8 cellular contexts compared by ENCODE assay signal in the genomic region with DNA sequence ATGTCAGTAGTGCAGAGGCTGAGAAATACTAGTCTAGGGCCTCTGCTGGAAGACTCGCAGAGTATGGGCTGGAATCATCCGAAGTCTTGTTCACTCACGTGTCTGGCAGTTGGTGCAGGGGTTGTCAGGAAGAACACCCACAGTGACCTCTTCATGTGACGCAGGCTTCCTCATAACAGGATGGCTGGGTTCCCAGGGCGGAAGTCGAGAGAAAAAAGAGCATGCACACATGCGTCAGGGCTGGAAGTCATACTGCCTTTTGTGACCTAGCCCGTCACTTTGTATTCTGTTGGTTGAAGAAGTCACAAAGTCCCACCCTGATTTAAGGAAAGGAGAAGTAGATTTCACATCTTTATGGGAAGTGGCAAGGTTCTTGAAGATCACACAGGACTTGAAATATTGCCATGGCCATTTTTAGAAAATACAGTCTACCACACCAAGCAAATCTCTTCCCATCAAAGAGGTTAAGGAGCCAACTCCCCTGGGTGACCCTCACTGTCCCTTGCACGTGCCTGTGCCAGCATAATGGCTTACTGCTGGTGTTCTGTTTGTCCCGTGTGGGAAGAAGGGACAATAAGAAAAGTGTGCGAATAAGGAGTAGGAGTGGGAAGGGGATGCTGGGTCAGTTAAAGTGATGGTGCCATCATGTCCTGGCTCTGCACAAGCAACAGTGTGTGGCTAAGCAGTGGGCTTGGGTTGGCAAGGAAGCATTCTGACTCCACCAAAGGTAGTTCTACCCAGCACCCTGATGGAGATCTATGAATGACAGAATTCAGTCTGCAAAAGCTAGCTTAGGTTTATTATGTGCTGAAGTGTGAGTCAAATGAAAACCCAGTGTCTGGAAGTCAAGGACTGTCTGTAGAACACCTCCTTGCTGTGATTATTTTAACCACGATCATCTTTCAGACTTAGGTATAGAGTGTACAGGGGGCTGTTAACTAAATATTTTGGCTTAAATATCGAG. TPM values are rescaled to one million over a fixed set of nuclear protein-coding genes. Genes with fewer than 3 reads are reported as not detected.
A peak's percentile ranks its signal among the peaks of the same experiment; 100 is the strongest.
DNase-seq lines count a peak whose midpoint lies in the region; ATAC-seq and TF ChIP-seq lines count a peak whose summit lies in the region.

No MANE protein-coding gene starts in this region.

- POLR2A ChIA-PET in naive thymus-derived CD4-positive, alpha-beta T cell (lab: Charles Lee) = no interaction called here

- no peaks in the 10 kb centered on the region for H3K27me3 Mint-ChIP-seq in naive thymus-derived CD4-positive, alpha-beta T cell

- in situ Hi-C loops in KBM-7 (cut with MboI; ENCODE audit: low pct_unique_long_range_greater_than_20kb, low sequenced_read_pairs) = no loop called here

- H3K27ac Mint-ChIP-seq in naive thymus-derived CD4-positive, alpha-beta T cell = peak overlapping the region in 4 of 9 donors; percentile 15 to 80 (median 51)

- CTCF ChIA-PET in naive thymus-derived CD4-positive, alpha-beta T cell (lab: Charles Lee) = no interaction called here

- H3K4me1 Mint-ChIP-seq in naive thymus-derived CD4-positive, alpha-beta T cell = peaks cover 0 to 15% (median 0%) of the 10 kb centered on the region in 7 donors

- DNase-seq in AG08396 (ENCODE audit: low spot score) (peak; percentile 9), KBM-7 (peak; percentile 50), dorsolateral prefrontal cortex (peak in 7 of 10 donors; percentile 21 to 52 (median 48)), COR-L47 (lab: John Stamatoyannopoulos, UW) (no peak), NCI-H2029 treated with DMSO at 0.1 percent for 48 hours (lab: John Stamatoyannopoulos, UW) (no peak), HuH-7.5 (ENCODE audit: low spot score) (no peak), NCI-H2029 (lab: John Stamatoyannopoulos, UW) (no peak)
- DNase-seq in naive thymus-derived CD4-positive, alpha-beta T cell = peak in 1 of 9 donors; percentile 8

- H3K9me3 ChIP-seq in naive thymus-derived CD4-positive, alpha-beta T cell (ENCODE audit: control insufficient read depth in 2 of 3, low read length in 3 of 3) = no peaks in the 10 kb centered on the region

- peak; percentile 92 for ATAC-seq in naive thymus-derived CD4-positive, alpha-beta T cell

- peaks cover 0 to 21% (median 13%) of the 10 kb centered on the region in 5 donors for H3K36me3 Mint-ChIP-seq in naive thymus-derived CD4-positive, alpha-beta T cell

- H3K36me3 ChIP-seq in naive thymus-derived CD4-positive, alpha-beta T cell (ENCODE audit: control insufficient read depth in 2 of 3, insufficient read depth in 3 of 3, low read length in 3 of 3) = peaks cover 0 to 31% (median 7%) of the 10 kb centered on the region in 3 experiments

- intact Hi-C loops in dorsolateral prefrontal cortex (cut with DNase I) = no loop called here
- intact Hi-C loops in naive thymus-derived CD4-positive, alpha-beta T cell (cut with micrococcal nuclease) = no loop called here

- H3K27ac ChIP-seq in dorsolateral prefrontal cortex = peak overlapping the region in 37 of 59 donors; percentile 2 to 83 (median 49)
- H3K27ac ChIP-seq in naive thymus-derived CD4-positive, alpha-beta T cell (ENCODE audit: low read depth, low read length) = no peak overlapping the region

- H3K4me3 Mint-ChIP-seq in naive thymus-derived CD4-positive, alpha-beta T cell = no peak overlapping the region

- H3K4me3 ChIP-seq in dorsolateral prefrontal cortex = peak overlapping the region in 1 of 59 donors; percentile 2
- no peak overlapping the region for H3K4me3 ChIP-seq in naive thymus-derived CD4-positive, alpha-beta T cell (ENCODE audit: low read length)

- H3K27me3 ChIP-seq in dorsolateral prefrontal cortex = no peaks in the 10 kb centered on the region
- H3K27me3 ChIP-seq in naive thymus-derived CD4-positive, alpha-beta T cell (ENCODE audit: control insufficient read depth in 2 of 2, insufficient read depth in 2 of 2, low read length in 2 of 2) = no peaks in the 10 kb centered on the region

- no peak for TF ChIP-seq CTCF in dorsolateral prefrontal cortex (IDR thresholded peaks at IDR 0.05 in 54 of 56, conservative IDR thresholded peaks at IDR 0.05 in 2 of 56; ENCODE audit: low read depth in 1 of 56, partially characterized antibody in 56 of 56)

- H3K9me3 Mint-ChIP-seq in naive thymus-derived CD4-positive, alpha-beta T cell = peaks cover 0 to 2% (median 0%) of the 10 kb centered on the region in 11 donors

- no peaks in the 10 kb centered on the region for H3K4me1 ChIP-seq in naive thymus-derived CD4-positive, alpha-beta T cell (ENCODE audit: control insufficient read depth in 2 of 2, insufficient read depth in 2 of 2, low read length in 2 of 2)

RNA-seq across cellular contexts. Expression of a gene that starts 28.1 kb away (rescaled TPM):
- total RNA-seq in dorsolateral prefrontal cortex = 10 to 100 TPM; 11.3 to 36.1 (median 20.5) TPM
- total RNA-seq in naive thymus-derived CD4-positive, alpha-beta T cell = 10 to 100 TPM; 12.5 to 27.5 (median 23.5) TPM
- 10 to 100 TPM in 1 of 2 donors, 1 to 10 TPM in 1; 5.7 to 10.3 TPM for polyA plus RNA-seq in naive thymus-derived CD4-positive, alpha-beta T cell

RNA-seq across cellular contexts. Expression of a gene that starts 59.2 kb away (rescaled TPM):
- total RNA-seq in dorsolateral prefrontal cortex = 10 to 100 TPM in 119 of 120 experiments, 1 to 10 TPM in 1; 9.9 to 37.1 (median 18.3) TPM
- total RNA-seq in naive thymus-derived CD4-positive, alpha-beta T cell = 10 to 100 TPM; 18.8 to 25.9 (median 23.8) TPM
- polyA plus RNA-seq in naive thymus-derived CD4-positive, alpha-beta T cell = 1 to 10 TPM; 5.0 to 5.4 TPM

Comparison
In these comparisons a context has a peak if more than half of its experiments do, and no peak if none do; other contexts are left out.
1. DNase-seq: peak in AG08396 (single experiment), KBM-7 (single experiment) and dorsolateral prefrontal cortex (7 of 10); none in COR-L47 (single experiment), NCI-H2029 treated with DMSO at 0.1 percent for 48 hours (single experiment), HuH-7.5 (single experiment) and NCI-H2029 (single experiment).